In the genomic region with DNA sequence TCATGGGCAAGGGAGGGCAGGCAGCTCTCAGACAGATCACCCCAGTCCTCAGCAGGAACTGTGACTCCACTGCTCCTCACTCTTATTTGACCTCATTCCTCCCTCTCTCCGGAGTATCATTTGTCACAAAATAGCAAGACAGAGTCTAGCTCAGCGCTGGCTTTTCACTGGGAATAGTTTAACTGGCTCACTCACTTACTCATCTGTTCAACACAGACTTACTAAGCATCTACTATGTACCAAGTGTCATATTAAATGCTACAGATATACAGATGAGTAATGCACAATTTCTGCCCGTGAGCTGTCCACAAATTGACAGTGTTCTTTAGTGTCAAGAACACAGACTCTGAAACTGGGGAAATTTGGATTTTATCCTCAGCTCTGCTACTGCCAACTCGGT, we compare ENCODE assay signal across 18 cellular contexts.
DNase-seq lines count a peak whose midpoint lies in the region; ATAC-seq and TF ChIP-seq lines count a peak whose summit lies in the region.
"Had no signal": no experiment of that assay in that cellular context is flagged by ENCODE, and none has a peak within 500 bp of the region (broad histone marks: within the 10 kb centered on the region; RNA-seq: fewer than 3 reads in every experiment).

No MANE protein-coding gene starts in this region.

- H3K27me3 ChIP-seq in DND-41 (ENCODE audit: insufficient read depth, low read length, poor library complexity) (no peaks in the 10 kb centered on the region), adipocyte (replicated peaks; ENCODE audit: control insufficient read depth, insufficient read depth, low read length) (peaks cover 5% of the 10 kb centered on the region)

- H3K4me1 ChIP-seq in DND-41 (ENCODE audit: insufficient read depth, low read length) (peaks cover 29% of the 10 kb centered on the region), adipocyte (ENCODE audit: control insufficient read depth, insufficient read depth, low read length) (no peaks in the 10 kb centered on the region)
- H3K4me1 ChIP-seq: A549 had no signal

- H3K27ac Mint-ChIP-seq in activated T-helper 17 cell treated with anti-CD3 and anti-CD28 coated beads, Interleukin-2, amount 50 U/mL, for 72 hours, result no peak overlapping the region
- H3K27ac Mint-ChIP-seq: T-cell had no signal

- H2AFZ ChIP-seq in DND-41 (ENCODE audit: low read depth, low read length), result no peak overlapping the region

- H3K9me3 Mint-ChIP-seq in activated T-helper 17 cell treated with anti-CD3 and anti-CD28 coated beads, Interleukin-2, amount 50 U/mL, for 72 hours, result no peaks in the 10 kb centered on the region
- H3K9me3 Mint-ChIP-seq: T-cell had no signal

- no peaks in the 10 kb centered on the region for H3K79me2 ChIP-seq in DND-41 (ENCODE audit: insufficient read depth, low read length)

- H3K9ac ChIP-seq in DND-41 (ENCODE audit: low read depth, low read length), result no peak overlapping the region
- H3K9ac ChIP-seq in adipocyte (ENCODE audit: low read length), result no peak overlapping the region

- no peak for ATAC-seq in DND-41 (ENCODE audit: insufficient read depth, low read depth)
- ATAC-seq in HG02571 (IDR thresholded peaks at IDR 0.05; ENCODE audit: unreplicated experiment), result no peak
- no peak for ATAC-seq in HG03342 (IDR thresholded peaks at IDR 0.05; ENCODE audit: unreplicated experiment)
- no peak for ATAC-seq in activated T-helper 17 cell treated with anti-CD3 and anti-CD28 coated beads, Interleukin-2, amount 50 U/mL, for 72 hours (replicated peaks)
- ATAC-seq: A549, SK-N-SH treated with all-trans-retinoic acid at 6 μM for 48 hours, T-cell had no signal

- H3K4me1 Mint-ChIP-seq in activated T-helper 17 cell treated with anti-CD3 and anti-CD28 coated beads, Interleukin-2, amount 50 U/mL, for 72 hours, result peaks cover 19% of the 10 kb centered on the region

- no peak for TF ChIP-seq CTCF in DND-41 (IDR thresholded peaks at IDR 0.05; ENCODE audit: borderline replicate concordance, extremely low read depth, low read length, poor library complexity, severe bottlenecking)
- no peak for TF ChIP-seq CTCF in foreskin fibroblast (IDR thresholded peaks at IDR 0.05; ENCODE audit: low read depth, low read length)

- 0 out of 2 replicates have a peak overlapping the region, but pooled peaks have one; percentile 6 for H3K27ac ChIP-seq in DND-41 (ENCODE audit: low read length)
- H3K27ac ChIP-seq: A549, C4-2B had no signal

- no peaks in the 10 kb centered on the region for H3K27me3 Mint-ChIP-seq in activated T-helper 17 cell treated with anti-CD3 and anti-CD28 coated beads, Interleukin-2, amount 50 U/mL, for 72 hours
- H3K27me3 Mint-ChIP-seq: T-cell had no signal

- H4K20me1 ChIP-seq in DND-41 (ENCODE audit: insufficient read depth, low read length), result no peaks in the 10 kb centered on the region

- H3K4me2 ChIP-seq in DND-41 (ENCODE audit: insufficient read depth, low read length), result no peak overlapping the region
- H3K4me2 ChIP-seq: A549 had no signal

- no peak overlapping the region for H3K4me3 Mint-ChIP-seq in activated T-helper 17 cell treated with anti-CD3 and anti-CD28 coated beads, Interleukin-2, amount 50 U/mL, for 72 hours
- H3K4me3 Mint-ChIP-seq: T-cell had no signal

- no peak for DNase-seq in DND-41
- DNase-seq in HS-5 (ENCODE audit: low read depth), result peak; percentile 9
- DNase-seq in adipocyte (ENCODE audit: low read depth), result peak; percentile 3
- DNase-seq in foreskin fibroblast, result peak; percentile 12 to 31
- no peak for DNase-seq in dedifferentiated amniotic fluid mesenchymal stem cell (ENCODE audit: extremely low spot score)
- DNase-seq: AML-193; NCI-H1048; NCI-H1436; NCI-H2081 treated with DMSO at 0.1 percent for 48 hours; NK-92 treated with Interleukin-12 subunit alpha and Interleukin-12 subunit beta, amount 100 ng/mL, for 24 hours; SHP77 treated with DMSO at 0.1 percent for 48 hours; T-cell had no signal

- H3K9me3 ChIP-seq in DND-41 (ENCODE audit: insufficient read depth, low read length, severe bottlenecking) (no peaks in the 10 kb centered on the region), adipocyte (ENCODE audit: control insufficient read depth, low read length) (no peaks in the 10 kb centered on the region)
- H3K9me3 ChIP-seq: A549 had no signal

- H3K4me3 ChIP-seq in DND-41 (ENCODE audit: low read depth in 1 of 2, low read length in 2 of 2) (no peak overlapping the region), adipocyte (ENCODE audit: low read length) (no peak overlapping the region), foreskin fibroblast (ENCODE audit: low read depth in 1 of 2, low read length in 2 of 2) (no peak overlapping the region)
- H3K4me3 ChIP-seq: A549 had no signal

- no peaks in the 10 kb centered on the region for H3K36me3 Mint-ChIP-seq in activated T-helper 17 cell treated with anti-CD3 and anti-CD28 coated beads, Interleukin-2, amount 50 U/mL, for 72 hours (ENCODE audit: low read depth)
- H3K36me3 Mint-ChIP-seq: T-cell had no signal

- no peaks in the 10 kb centered on the region for H3K36me3 ChIP-seq in DND-41 (ENCODE audit: insufficient read depth, low read length)
- no peaks in the 10 kb centered on the region for H3K36me3 ChIP-seq in adipocyte (ENCODE audit: control insufficient read depth, insufficient read depth, low read length, severe bottlenecking)

Comparison
In these comparisons a context has a peak if more than half of its experiments do, and no peak if none do; other contexts are left out.
1. DNase-seq: peak in HS-5 (single experiment), adipocyte (single experiment) and foreskin fibroblast (2 of 2); none in DND-41 (single experiment) and dedifferentiated amniotic fluid mesenchymal stem cell (single experiment).